Comparison of ENCODE assay signal across 22 cellular contexts in genomic region chr19:52703917-52704316, GRCh38.
"Had no signal": no experiment of that assay in that cellular context is flagged by ENCODE, and none has a peak within 500 bp of the region (broad histone marks: within the 10 kb centered on the region; RNA-seq: fewer than 3 reads in every experiment).

No MANE protein-coding gene starts in this region.

- DNase-seq: KBM-7, MV-4-11, NCI-H1048, NCI-H1105, NCI-H1417, NCI-H1436 treated with DMSO at 0.1 percent for 48 hours, NCI-H1694 treated with DMSO at 0.1 percent for 48 hours, NCI-H1930, NCI-H2081, NCI-H2107, NCI-H226, NCI-H446, NCI-H510A, NCI-H524 treated with DMSO at 0.1 percent for 48 hours, NCI-H69, NCI-H774, Peyer's patch, SHP77 treated with DMSO at 0.1 percent for 48 hours, SJCRH30 had no signal

- ATAC-seq: Right ventricle myocardium inferior had no signal

- H3K27me3 Mint-ChIP-seq: IgD-negative memory B cell had no signal

- H3K4me3 ChIP-seq: Peyer's patch, SJCRH30, SK-N-MC had no signal

- H3K27ac ChIP-seq: Peyer's patch, SJCRH30, SK-N-MC had no signal

- H3K27ac Mint-ChIP-seq: IgD-negative memory B cell had no signal

- H3K4me1 ChIP-seq: Peyer's patch, SJCRH30 had no signal

- H3K27me3 ChIP-seq: Peyer's patch, SJCRH30 had no signal
